30 cellular contexts compared by ENCODE assay signal in the genomic region with DNA sequence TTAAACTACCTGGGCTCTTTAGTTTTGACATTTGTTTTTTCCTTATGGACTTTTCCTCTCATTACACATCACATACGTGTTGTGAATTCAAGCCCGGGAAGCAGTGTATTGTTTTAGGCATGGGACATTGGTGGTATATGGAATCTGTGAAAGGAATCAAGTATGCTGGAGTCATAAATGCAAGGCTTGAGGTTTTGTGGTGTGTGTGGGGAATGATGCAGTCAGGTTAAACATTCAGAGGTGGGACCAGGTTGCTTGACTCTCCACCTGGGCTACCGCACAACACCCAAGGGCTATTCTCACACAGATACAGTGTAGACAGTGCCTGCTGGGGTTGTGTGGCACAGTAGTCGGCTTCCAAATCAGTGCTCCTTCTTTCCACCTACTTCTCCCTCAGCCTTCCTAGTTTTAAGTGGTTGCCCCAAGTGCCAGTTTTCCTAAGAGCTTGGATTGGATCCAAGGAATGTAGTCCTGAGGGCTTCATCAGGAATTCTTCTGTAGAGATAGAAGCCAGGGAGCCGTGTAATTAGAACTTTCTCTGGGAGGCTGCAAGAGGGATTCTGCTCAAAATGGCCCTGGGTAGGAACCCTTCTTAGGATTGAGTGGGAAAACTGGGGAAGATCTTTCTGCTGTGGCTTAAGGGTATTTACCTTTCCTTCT.
DNase-seq lines count a peak whose midpoint lies in the region; ATAC-seq, FAIRE-seq and TF ChIP-seq lines count a peak whose summit lies in the region.
"Had no signal": no experiment of that assay in that cellular context is flagged by ENCODE, and none has a peak within 500 bp of the region (broad histone marks: within the 10 kb centered on the region; RNA-seq: fewer than 3 reads in every experiment).

No MANE protein-coding gene starts in this region.

- H3K4me1 Mint-ChIP-seq in endodermal cell: no peaks in the 10 kb centered on the region
- H3K4me1 Mint-ChIP-seq: stimulated activated memory B cell treated with anti-CD40 and anti-IgM and Interleukin-4, amounts not matched to agents 10 μg/mL and 1 μg/mL and 100 μg/mL, for 72 hours had no signal

- H3K27ac ChIP-seq in cardiac muscle cell (no peak overlapping the region), heart right ventricle (no peak overlapping the region), RWPE1 (no peak overlapping the region), foreskin keratinocyte (no peak overlapping the region), endodermal cell (ENCODE audit: low read depth, low read length) (no peak overlapping the region)
- H3K27ac ChIP-seq: A549, BLaER1, HL-60, left ventricle myocardium inferior, ovary, right atrium auricular region, SJCRH30, spleen had no signal

- H3K36me3 ChIP-seq in cardiac muscle cell: no peaks in the 10 kb centered on the region
- no peaks in the 10 kb centered on the region for H3K36me3 ChIP-seq in heart right ventricle
- no peaks in the 10 kb centered on the region for H3K36me3 ChIP-seq in endodermal cell (ENCODE audit: control insufficient read depth, insufficient read depth, low read length)
- H3K36me3 ChIP-seq: BLaER1, left ventricle myocardium inferior, ovary, right atrium auricular region, SJCRH30, spleen had no signal

- intact Hi-C loops in heart right ventricle (cut with DNase I): no loop called here

- FAIRE-seq in urothelium cell line (lab: Jason Lieb, UNC) (no peak), GM12892 (lab: Jason Lieb, UNC) (no peak)
- FAIRE-seq: A549 had no signal

- no peak overlapping the region for H3K4me3 Mint-ChIP-seq in endodermal cell
- H3K4me3 Mint-ChIP-seq: activated T-cell treated with anti-CD3 and anti-CD28 coated beads, Interleukin-2, amount 50 U/mL, for 24 hours; dendritic cell treated with granulocyte-macrophage colony-stimulating factor and Interleukin-4, amounts not matched to agents 40 ng/mL and 50 ng/mL, for 4 days; natural killer cell treated with Interleukin-12 subunit alpha and Interleukin-12 subunit beta and Interleukin-15 and Interleukin-18, amount 100 ng/mL, for 72 hours; stimulated activated memory B cell treated with anti-CD40 and anti-IgM and Interleukin-4, amounts not matched to agents 10 μg/mL and 1 μg/mL and 100 μg/mL, for 72 hours had no signal

- ATAC-seq in heart right ventricle: no peak
- peak; percentile 40 for ATAC-seq in foreskin keratinocyte
- ATAC-seq in HG02885 (IDR thresholded peaks at IDR 0.05; ENCODE audit: poor library complexity, unreplicated experiment): no peak
- ATAC-seq: A549; natural killer cell treated with Interleukin-12 subunit alpha and Interleukin-12 subunit beta and Interleukin-15 and Interleukin-18, amount 100 ng/mL, for 72 hours; stimulated activated memory B cell treated with anti-CD40 and anti-IgM and Interleukin-4, amounts not matched to agents 10 μg/mL and 1 μg/mL and 100 μg/mL, for 72 hours had no signal

- H3K27me3 Mint-ChIP-seq in endodermal cell (ENCODE audit: insufficient read depth): peaks cover 3% of the 10 kb centered on the region
- H3K27me3 Mint-ChIP-seq: dendritic cell treated with granulocyte-macrophage colony-stimulating factor and Interleukin-4, amounts not matched to agents 40 ng/mL and 50 ng/mL, for 4 days had no signal

- H3K36me3 Mint-ChIP-seq in endodermal cell (ENCODE audit: low read depth): no peaks in the 10 kb centered on the region
- H3K36me3 Mint-ChIP-seq: natural killer cell treated with Interleukin-12 subunit alpha and Interleukin-12 subunit beta and Interleukin-15 and Interleukin-18, amount 100 ng/mL, for 72 hours; stimulated activated memory B cell treated with anti-CD40 and anti-IgM and Interleukin-4, amounts not matched to agents 10 μg/mL and 1 μg/mL and 100 μg/mL, for 72 hours had no signal

- H3K4me1 ChIP-seq in cardiac muscle cell (ENCODE audit: low read depth) (no peaks in the 10 kb centered on the region), heart right ventricle (peaks cover 0 to 7% (median 0%) of the 10 kb centered on the region in 9 donors), foreskin keratinocyte (no peaks in the 10 kb centered on the region), endodermal cell (ENCODE audit: control insufficient read depth, insufficient read depth, low read length) (no peaks in the 10 kb centered on the region)
- H3K4me1 ChIP-seq: A549, right atrium auricular region, SJCRH30, spleen had no signal

- H3K27me3 ChIP-seq in cardiac muscle cell (no peaks in the 10 kb centered on the region), heart right ventricle (no peaks in the 10 kb centered on the region), foreskin keratinocyte (no peaks in the 10 kb centered on the region), endodermal cell (ENCODE audit: control insufficient read depth, insufficient read depth, low read length, poor library complexity, severe bottlenecking) (no peaks in the 10 kb centered on the region)
- H3K27me3 ChIP-seq: BLaER1, ovary, right atrium auricular region, SJCRH30 had no signal

- WGBS in heart right ventricle, 2 donors: 73 to 76% methylated on average over 5 of the region's 5 CpGs
- WGBS in endodermal cell (ENCODE audit: insufficient coverage in 1 of 2, insufficient read length in 1 of 2), 2 experiments: 92 to 100% methylated on average over 2 to 5 of the region's 5 CpGs

- DNase-seq in cardiac muscle cell (ENCODE audit: low read depth in 1 of 2, low spot score in 1 of 2) (peak; percentile 7 to 46), heart right ventricle (no peak), RWPE1 (ENCODE audit: low spot score) (peak; percentile 37), foreskin keratinocyte (peak; percentile 32 to 70), urothelium cell line (ENCODE audit: low spot score) (peak; percentile 20), endodermal cell (no peak), GM12892 (ENCODE audit: insufficient read length) (no peak)
- DNase-seq: activated CD8-positive, alpha-beta memory T cell treated with anti-CD3 and anti-CD28 coated beads for 24 hours; activated T-cell treated with anti-CD3 and anti-CD28 coated beads, Interleukin-2, amount 50 U/mL, for 24 hours; DMS53; glutamatergic neuron; GOT3; left ventricle myocardium inferior; midbrain; NCI-H1092 treated with DMSO at 0.1 percent for 48 hours; NCI-H2029 treated with DMSO at 0.1 percent for 48 hours; NCI-H524; ovary; spleen; stimulated activated CD4-positive, alpha-beta T cell treated with anti-CD3 and anti-CD28 coated beads, Interleukin-2, amount 100 ng/mL, for 48 hours; T-helper 1 cell had no signal

- CTCF ChIA-PET in RWPE1 (lab: Yijun Ruan, JAX): no interaction called here

- no peak overlapping the region for H3K27ac Mint-ChIP-seq in endodermal cell
- H3K27ac Mint-ChIP-seq: activated T-cell treated with anti-CD3 and anti-CD28 coated beads, Interleukin-2, amount 50 U/mL, for 24 hours; dendritic cell treated with granulocyte-macrophage colony-stimulating factor and Interleukin-4, amounts not matched to agents 40 ng/mL and 50 ng/mL, for 4 days; natural killer cell treated with Interleukin-12 subunit alpha and Interleukin-12 subunit beta and Interleukin-15 and Interleukin-18, amount 100 ng/mL, for 72 hours; stimulated activated memory B cell treated with anti-CD40 and anti-IgM and Interleukin-4, amounts not matched to agents 10 μg/mL and 1 μg/mL and 100 μg/mL, for 72 hours had no signal

- TF ChIP-seq CTCF in cardiac muscle cell (IDR thresholded peaks at IDR 0.05; ENCODE audit: low read depth, low read length) (no peak), heart right ventricle (IDR thresholded peaks at IDR 0.05) (no peak), RWPE1 (conservative IDR thresholded peaks at IDR 0.05; ENCODE audit: low read depth) (no peak), foreskin keratinocyte (conservative IDR thresholded peaks at IDR 0.05) (no peak), endodermal cell (conservative IDR thresholded peaks at IDR 0.05) (no peak)

- TF ChIP-seq POLR2A in GM12892 (IDR thresholded peaks at IDR 0.05; ENCODE audit: low read depth, low read length): no peak

- peaks cover 1% of the 10 kb centered on the region for H3K9me3 Mint-ChIP-seq in endodermal cell
- H3K9me3 Mint-ChIP-seq: activated T-cell treated with anti-CD3 and anti-CD28 coated beads, Interleukin-2, amount 50 U/mL, for 24 hours; dendritic cell treated with granulocyte-macrophage colony-stimulating factor and Interleukin-4, amounts not matched to agents 40 ng/mL and 50 ng/mL, for 4 days; natural killer cell treated with Interleukin-12 subunit alpha and Interleukin-12 subunit beta and Interleukin-15 and Interleukin-18, amount 100 ng/mL, for 72 hours; stimulated activated memory B cell treated with anti-CD40 and anti-IgM and Interleukin-4, amounts not matched to agents 10 μg/mL and 1 μg/mL and 100 μg/mL, for 72 hours had no signal

- no peak overlapping the region for H3K4me3 ChIP-seq in cardiac muscle cell
- no peak overlapping the region for H3K4me3 ChIP-seq in heart right ventricle
- H3K4me3 ChIP-seq in endodermal cell (ENCODE audit: low read length): no peak overlapping the region
- H3K4me3 ChIP-seq: A549, BLaER1, left ventricle myocardium inferior, ovary, right atrium auricular region, SJCRH30, spleen had no signal

- H3K9me3 ChIP-seq in cardiac muscle cell (ENCODE audit: low read depth) (no peaks in the 10 kb centered on the region), heart right ventricle (no peaks in the 10 kb centered on the region), endodermal cell (ENCODE audit: control insufficient read depth, low read length) (no peaks in the 10 kb centered on the region)
- H3K9me3 ChIP-seq: A549, left ventricle myocardium inferior, ovary, right atrium auricular region, SJCRH30, spleen had no signal

- POLR2A ChIA-PET in RWPE1 (lab: Yijun Ruan, JAX; ENCODE audit: low non-redundant PET): no interaction called here

- no peak overlapping the region for H3K9ac ChIP-seq in endodermal cell (ENCODE audit: extremely low read depth, low read length, poor library complexity, severe bottlenecking)
- H3K9ac ChIP-seq: BLaER1 had no signal

Comparison
In these comparisons a context has a peak if more than half of its experiments do, and no peak if none do; other contexts are left out.
1. DNase-seq: peak in cardiac muscle cell (2 of 2), RWPE1 (single experiment), foreskin keratinocyte (2 of 2) and urothelium cell line (single experiment); none in heart right ventricle (0 of 2), endodermal cell (single experiment) and GM12892 (single experiment).